ENCODE assay signal across 9 cellular contexts in genomic region chr12:53048780-53049401, GRCh38. TPM values are rescaled to one million over a fixed set of nuclear protein-coding genes. Genes with fewer than 3 reads are reported as not detected.
A peak's percentile ranks its signal among the peaks of the same experiment; 100 is the strongest.
DNase-seq lines count a peak whose midpoint lies in the region; ATAC-seq and TF ChIP-seq lines count a peak whose summit lies in the region.
"Had no signal": no experiment of that assay in that cellular context is flagged by ENCODE, and none has a peak within 500 bp of the region (broad histone marks: within the 10 kb centered on the region; RNA-seq: fewer than 3 reads in every experiment).

No MANE protein-coding gene starts in this region.

- no peak overlapping the region for H3K18ac ChIP-seq in H9 (ENCODE audit: insufficient read length, low read depth, low read length)

- ATAC-seq in HG02973 (IDR thresholded peaks at IDR 0.05; ENCODE audit: unreplicated experiment) (no peak), HG03135 (IDR thresholded peaks at IDR 0.05; ENCODE audit: unreplicated experiment) (no peak)

- no CpG with 5 or more reads among the region's 6 CpGs for WGBS in H9 (ENCODE audit: extremely low coverage, insufficient read length, low lambda C conversion rate)

- no peak overlapping the region for H2BK20ac ChIP-seq in H9 (ENCODE audit: low read depth, low read length, poor library complexity, severe bottlenecking)

- H3K4ac ChIP-seq in H9 (ENCODE audit: low read depth, low read length): no peak overlapping the region

- no peak overlapping the region for H3K56ac ChIP-seq in H9 (ENCODE audit: insufficient read length, low read depth, low read length)

- no peak overlapping the region for H3K14ac ChIP-seq in H9 (ENCODE audit: insufficient read depth, low read length)

- H2AFZ ChIP-seq in H9 (ENCODE audit: low read length): no peak overlapping the region

- H3K4me3 Mint-ChIP-seq in H9: peak overlapping the region; percentile 39 to 69

- H3K27me3 Mint-ChIP-seq in H9 (ENCODE audit: low read depth): peaks cover 30% of the 10 kb centered on the region

- H3K4me2 ChIP-seq in H9 (ENCODE audit: insufficient read depth, insufficient read length, low read length): peak overlapping the region; percentile 46

- no peak for TF ChIP-seq CTCF in H9 (conservative IDR thresholded peaks at IDR 0.05)
- peak in 1 of 3 experiments; percentile 1 for TF ChIP-seq CTCF in ascending aorta (IDR thresholded peaks at IDR 0.05)

- no peaks in the 10 kb centered on the region for H3K9me3 ChIP-seq in H9 (ENCODE audit: control insufficient read depth, low read depth, low read length)
- H3K9me3 ChIP-seq in ascending aorta: no peaks in the 10 kb centered on the region
- H3K9me3 ChIP-seq in iPS-18c (ENCODE audit: control insufficient read depth, insufficient read depth, low read length): no peaks in the 10 kb centered on the region
- no peaks in the 10 kb centered on the region for H3K9me3 ChIP-seq in skeletal muscle tissue (ENCODE audit: control insufficient read depth in 3 of 3, low read length in 3 of 3)

- H3K27ac Mint-ChIP-seq in H9: peak overlapping the region in 2 of 3 experiments; percentile 91 to 95; a peak in 5 of 7 replicates

- H3K36me3 Mint-ChIP-seq in H9 (ENCODE audit: insufficient read depth in 1 of 3, low read depth in 3 of 3): peaks cover 7 to 8% (median 7%) of the 10 kb centered on the region in 3 experiments; a peak in 5 of 7 replicates

- no peaks in the 10 kb centered on the region for H4K20me1 ChIP-seq in H9 (ENCODE audit: control insufficient read depth, insufficient read depth, insufficient read length)

- H3K4me1 ChIP-seq in H9 (ENCODE audit: insufficient read depth, low read length): peaks cover 31% of the 10 kb centered on the region; the same call in 1 of the 2 replicates
- peaks cover 12 to 53% of the 10 kb centered on the region in 2 donors for H3K4me1 ChIP-seq in ascending aorta
- H3K4me1 ChIP-seq in skeletal muscle tissue (ENCODE audit: control insufficient read depth in 3 of 3, insufficient read depth in 3 of 3, low read length in 3 of 3): peaks cover 87 to 91% (median 87%) of the 10 kb centered on the region in 3 donors

- no peak overlapping the region for H3T11ph ChIP-seq in H9 (ENCODE audit: low read length)

- no peak overlapping the region for H2BK120ac ChIP-seq in H9 (ENCODE audit: low read depth, low read length, poor library complexity, severe bottlenecking)

- H4K8ac ChIP-seq in H9 (replicated peaks; ENCODE audit: insufficient read length, low read depth, low read length): no peak overlapping the region

- H3K23ac ChIP-seq in H9 (ENCODE audit: insufficient read length, low read depth, low read length): no peak overlapping the region

- no peaks in the 10 kb centered on the region; a peak in 1 of 5 replicates for H3K9me3 Mint-ChIP-seq in H9

- H3K4me3 ChIP-seq in ascending aorta (peak overlapping the region; percentile 75 to 84), iPS-18c (ENCODE audit: insufficient read depth, low read depth, low read length) (0 out of 2 replicates have a peak overlapping the region, but pooled peaks have one; percentile 28), skeletal muscle tissue (ENCODE audit: low read length in 3 of 3) (peak overlapping the region; percentile 85 to 88 (median 87))

- H3K4me1 Mint-ChIP-seq in H9: peaks cover 67 to 75% of the 10 kb centered on the region in 2 experiments

- no peak overlapping the region for H4K91ac ChIP-seq in H9 (ENCODE audit: insufficient read length, low read depth, low read length)

- H2BK12ac ChIP-seq in H9 (ENCODE audit: insufficient read length, low read depth, low read length): no peak overlapping the region

- H2AK5ac ChIP-seq in H9 (ENCODE audit: insufficient read length, low read length): no peak overlapping the region

- H4K5ac ChIP-seq in H9 (ENCODE audit: insufficient read length, low read depth, low read length): no peak overlapping the region

- H3K9ac ChIP-seq in H9 (ENCODE audit: extremely low read depth, insufficient read length, low read length) (no peak overlapping the region), skeletal muscle tissue (ENCODE audit: low read depth in 1 of 3, low read length in 3 of 3) (peak overlapping the region; percentile 90 to 95 (median 92))

- DNase-seq in H9 (peak; percentile 83), ascending aorta (ENCODE audit: low spot score in 2 of 2) (peak in 1 of 2 donors; percentile 85), NCI-H1694 treated with DMSO at 0.1 percent for 48 hours (lab: John Stamatoyannopoulos, UW) (no peak), HT-29 (ENCODE audit: low spot score) (no peak)

- intact Hi-C loops in ascending aorta (cut with DNase I): loop anchor here (5.0 kb wide), 1 partner anchor 453 kb away; the partner anchor contains the start of gene TARBP2

- H2BK15ac ChIP-seq in H9 (ENCODE audit: low read depth, low read length): no peak overlapping the region

- H3K27me3 ChIP-seq in H9 (ENCODE audit: insufficient read depth, low read length) (peaks cover 5% of the 10 kb centered on the region; the same call in 1 of the 2 replicates), ascending aorta (no peaks in the 10 kb centered on the region), skeletal muscle tissue (ENCODE audit: control insufficient read depth in 3 of 3, insufficient read depth in 3 of 3, low read length in 3 of 3) (no peaks in the 10 kb centered on the region)

- H3K27ac ChIP-seq in H9 (ENCODE audit: insufficient read length, low read depth, low read length) (no peak overlapping the region), ascending aorta (peak overlapping the region; percentile 98 to 99), skeletal muscle tissue (ENCODE audit: low read depth, low read length) (peak overlapping the region; percentile 95)

- H3K79me1 ChIP-seq in H9 (ENCODE audit: insufficient read depth, low read depth, low read length, poor library complexity, severe bottlenecking): no peaks in the 10 kb centered on the region

- H3K79me2 ChIP-seq in H9 (ENCODE audit: insufficient read depth, low read length): no peaks in the 10 kb centered on the region; the same call in 1 of the 2 replicates

- H2BK5ac ChIP-seq in H9 (ENCODE audit: insufficient read length, low read length): no peak overlapping the region

- peaks cover 0 to 14% of the 10 kb centered on the region in 2 donors for H3K36me3 ChIP-seq in ascending aorta
- H3K36me3 ChIP-seq in skeletal muscle tissue (ENCODE audit: control insufficient read depth in 3 of 3, insufficient read depth in 3 of 3, low read length in 3 of 3): peaks cover 0 to 8% (median 8%) of the 10 kb centered on the region in 3 donors

- peaks cover 15% of the 10 kb centered on the region for H3K23me2 ChIP-seq in H9 (ENCODE audit: insufficient read length, low read depth, low read length, poor library complexity, severe bottlenecking)

RNA-seq across cellular contexts. Expression of gene TNS2, which starts 1.0 kb away (rescaled TPM):
- 3.6 and 4.5 TPM in 2 replicates for total RNA-seq in H9 (2021)
- 608 TPM for total RNA-seq in ascending aorta
- 21.9 TPM for total RNA-seq in skeletal muscle tissue
- total RNA-seq in HT-29 (2014; rRNA removed; shearing (Covaris generic)): 57.7 and 71.9 TPM in 2 replicates

RNA-seq across cellular contexts. Expression of gene SPRYD3, which starts 30.3 kb away (rescaled TPM):
- total RNA-seq in H9 (2021) (5.8 and 6.5 TPM in 2 replicates), ascending aorta (48.6 TPM), skeletal muscle tissue (13.0 TPM)
- 27.4 and 29.0 TPM in 2 replicates for total RNA-seq in HT-29 (2014; rRNA removed; shearing (Covaris generic))

RNA-seq across cellular contexts. Expression of gene EIF4B, which starts 42.6 kb away (rescaled TPM):
- 713 and 723 TPM in 2 replicates for total RNA-seq in H9 (2021)
- total RNA-seq in ascending aorta: 181 TPM
- total RNA-seq in skeletal muscle tissue: 1,005 TPM
- total RNA-seq in HT-29 (2014; rRNA removed; shearing (Covaris generic)): 401 and 417 TPM in 2 replicates

RNA-seq across cellular contexts. Expression of gene IGFBP6, which starts 48.6 kb away (rescaled TPM):
- total RNA-seq in H9 (2021) (4.2 and 5.7 TPM in 2 replicates), ascending aorta (1,664 TPM), skeletal muscle tissue (89.8 TPM)
- total RNA-seq in HT-29 (2014; rRNA removed; shearing (Covaris generic)): 394 and 417 TPM in 2 replicates

RNA-seq across cellular contexts. Expression of gene SOAT2, which starts 54.4 kb away (rescaled TPM):
- total RNA-seq in H9 (2021): not detected in 2 replicates
- total RNA-seq in ascending aorta: not detected
- total RNA-seq in skeletal muscle tissue: under 0.01 TPM
- total RNA-seq in HT-29 (2014; rRNA removed; shearing (Covaris generic)): 0.15 and 0.23 TPM in 2 replicates
- total RNA-seq: dermis microvascular lymphatic vessel endothelial cell had no signal

Comparison
In these comparisons a context has a peak if more than half of its experiments do, and no peak if none do; other contexts are left out.
1. H3K4me3 ChIP-seq: peak in every context shown above with its lines; median percentile 87 in skeletal muscle tissue; 80 in ascending aorta; 28 in iPS-18c.